ENCODE assay signal across 12 cellular contexts in genomic region chr2:213001285-213001910, GRCh38.
A peak's percentile ranks its signal among the peaks of the same experiment; 100 is the strongest.
DNase-seq lines count a peak whose midpoint lies in the region; ATAC-seq and TF ChIP-seq lines count a peak whose summit lies in the region.
"Had no signal": no experiment of that assay in that cellular context is flagged by ENCODE, and none has a peak within 500 bp of the region (broad histone marks: within the 10 kb centered on the region; RNA-seq: fewer than 3 reads in every experiment).

No MANE protein-coding gene starts in this region.

- no peak overlapping the region for H3K27ac Mint-ChIP-seq in activated naive CD4-positive, alpha-beta T cell treated with anti-CD3 and anti-CD28 coated beads, Interleukin-2, amount 10 ng/mL, durations not matched to agents 7 days and 5 days
- peak overlapping the region; percentile 55 to 85 for H3K27ac Mint-ChIP-seq in T-cell
- H3K27ac Mint-ChIP-seq in stimulated activated memory B cell treated with anti-CD40 and anti-IgM and Interleukin-4, amounts not matched to agents 10 μg/mL and 1 μg/mL and 100 μg/mL, for 72 hours, result no peak overlapping the region

- no peak overlapping the region for H3K4me2 ChIP-seq in neuronal stem cell (ENCODE audit: insufficient read depth, low read length, poor library complexity, severe bottlenecking)

- no peak overlapping the region for H3K18ac ChIP-seq in neuronal stem cell (ENCODE audit: low read length)

- H3K4me3 Mint-ChIP-seq in activated naive CD4-positive, alpha-beta T cell treated with anti-CD3 and anti-CD28 coated beads, Interleukin-2, amount 10 ng/mL, durations not matched to agents 7 days and 5 days, result peak overlapping the region; percentile 19
- H3K4me3 Mint-ChIP-seq in T-cell, result peak overlapping the region; percentile 53 to 71 (median 60)
- peak overlapping the region; percentile 49 for H3K4me3 Mint-ChIP-seq in stimulated activated memory B cell treated with anti-CD40 and anti-IgM and Interleukin-4, amounts not matched to agents 10 μg/mL and 1 μg/mL and 100 μg/mL, for 72 hours

- peaks cover 4% of the 10 kb centered on the region for H3K4me1 Mint-ChIP-seq in activated naive CD4-positive, alpha-beta T cell treated with anti-CD3 and anti-CD28 coated beads, Interleukin-2, amount 10 ng/mL, durations not matched to agents 7 days and 5 days
- peaks cover 11 to 19% (median 13%) of the 10 kb centered on the region in 3 donors for H3K4me1 Mint-ChIP-seq in T-cell
- peaks cover 7% of the 10 kb centered on the region for H3K4me1 Mint-ChIP-seq in stimulated activated memory B cell treated with anti-CD40 and anti-IgM and Interleukin-4, amounts not matched to agents 10 μg/mL and 1 μg/mL and 100 μg/mL, for 72 hours

- no peaks in the 10 kb centered on the region for H3K9me3 Mint-ChIP-seq in activated naive CD4-positive, alpha-beta T cell treated with anti-CD3 and anti-CD28 coated beads, Interleukin-2, amount 10 ng/mL, durations not matched to agents 7 days and 5 days
- no peaks in the 10 kb centered on the region for H3K9me3 Mint-ChIP-seq in T-cell
- no peaks in the 10 kb centered on the region for H3K9me3 Mint-ChIP-seq in stimulated activated memory B cell treated with anti-CD40 and anti-IgM and Interleukin-4, amounts not matched to agents 10 μg/mL and 1 μg/mL and 100 μg/mL, for 72 hours

- no peak overlapping the region for H3K9ac ChIP-seq in neuronal stem cell (ENCODE audit: low read depth, low read length, poor library complexity)

- in situ Hi-C loops in GM13976 (cut with MboI; ENCODE audit: low sequenced_read_pairs, unreplicated experiment), result no loop called here

- H3K23ac ChIP-seq in neuronal stem cell (ENCODE audit: low read depth, low read length, poor library complexity), result no peak overlapping the region

- CTCF ChIA-PET in activated naive CD4-positive, alpha-beta T cell treated with anti-CD3 and anti-CD28 coated beads, Interleukin-2, amount 10 ng/mL, durations not matched to agents 7 days and 5 days (lab: Charles Lee), result no interaction called here
- CTCF ChIA-PET in T-cell (lab: Charles Lee), result interaction anchor here in 1 of 2 donors (0.7 kb wide), 2 partner anchors 79 to 146 kb away, joined by 3 to 4 read pairs; no protein-coding TSS in a partner anchor

- H4K8ac ChIP-seq in neuronal stem cell (ENCODE audit: low read depth, low read length), result no peak overlapping the region

- POLR2A ChIA-PET in T-cell (lab: Charles Lee), result no interaction called here

- H2BK15ac ChIP-seq in neuronal stem cell (ENCODE audit: low read length), result no peak overlapping the region

- no peaks in the 10 kb centered on the region for H3K9me3 ChIP-seq in neuronal stem cell (replicated peaks in 1 of 2; ENCODE audit: control insufficient read depth in 2 of 2, insufficient read depth in 1 of 2, low read depth in 1 of 2, low read length in 2 of 2)
- no peaks in the 10 kb centered on the region for H3K9me3 ChIP-seq in SJCRH30 (replicated peaks)

- no peaks in the 10 kb centered on the region for H3K27me3 Mint-ChIP-seq in activated naive CD4-positive, alpha-beta T cell treated with anti-CD3 and anti-CD28 coated beads, Interleukin-2, amount 10 ng/mL, durations not matched to agents 7 days and 5 days
- H3K27me3 Mint-ChIP-seq in T-cell, result no peaks in the 10 kb centered on the region
- H3K27me3 Mint-ChIP-seq in stimulated activated memory B cell treated with anti-CD40 and anti-IgM and Interleukin-4, amounts not matched to agents 10 μg/mL and 1 μg/mL and 100 μg/mL, for 72 hours, result no peaks in the 10 kb centered on the region

- H3K4ac ChIP-seq in neuronal stem cell (ENCODE audit: low read length), result no peak overlapping the region

- no peak overlapping the region for H2AFZ ChIP-seq in neuronal stem cell (ENCODE audit: low read length)

- no peak overlapping the region for H3K4me3 ChIP-seq in fibroblast of villous mesenchyme (ENCODE audit: low read depth, low read length)
- H3K4me3 ChIP-seq in neuronal stem cell (ENCODE audit: low read length in 2 of 2), result no peak overlapping the region
- H3K4me3 ChIP-seq in SJCRH30, result no peak overlapping the region

- H3K36me3 ChIP-seq in neuronal stem cell (replicated peaks in 1 of 2; ENCODE audit: control insufficient read depth in 2 of 2, insufficient read depth in 2 of 2, low read length in 2 of 2) (peaks cover 0 to 2% of the 10 kb centered on the region in 2 donors), SJCRH30 (no peaks in the 10 kb centered on the region)

- H3K14ac ChIP-seq in neuronal stem cell (ENCODE audit: low read length), result no peak overlapping the region

- TF ChIP-seq CTCF in fibroblast of villous mesenchyme (IDR thresholded peaks at IDR 0.05; ENCODE audit: insufficient read depth, low read depth, low read length) (no peak), GM13976 (IDR thresholded peaks at IDR 0.05; ENCODE audit: borderline replicate concordance, control extremely low read depth, extremely low read depth, insufficient read depth, missing control alignments) (no peak)

- H3K36me3 Mint-ChIP-seq in activated naive CD4-positive, alpha-beta T cell treated with anti-CD3 and anti-CD28 coated beads, Interleukin-2, amount 10 ng/mL, durations not matched to agents 7 days and 5 days, result no peaks in the 10 kb centered on the region
- H3K36me3 Mint-ChIP-seq in T-cell, result no peaks in the 10 kb centered on the region
- no peaks in the 10 kb centered on the region for H3K36me3 Mint-ChIP-seq in stimulated activated memory B cell treated with anti-CD40 and anti-IgM and Interleukin-4, amounts not matched to agents 10 μg/mL and 1 μg/mL and 100 μg/mL, for 72 hours

- no peak overlapping the region for H2BK120ac ChIP-seq in neuronal stem cell (ENCODE audit: low read depth, low read length)

- DNase-seq in activated naive CD4-positive, alpha-beta T cell treated with anti-CD3 and anti-CD28 coated beads, Interleukin-2, amount 10 ng/mL, durations not matched to agents 7 days and 5 days, result no peak
- DNase-seq in activated naive CD4-positive, alpha-beta T cell (lab: John Stamatoyannopoulos, UW), result no peak
- no peak for DNase-seq in T-cell
- DNase-seq in fibroblast of villous mesenchyme (ENCODE audit: low read depth), result peak; percentile 10
- DNase-seq in GM13976 (ENCODE audit: low spot score), result no peak
- no peak for DNase-seq in neuronal stem cell (ENCODE audit: low spot score)
- no peak for DNase-seq in SJCRH30
- DNase-seq: activated effector memory CD4-positive, alpha-beta T cell treated with Interleukin-2 at 50 U/mL for 16 hours; cerebellar nuclear complex; foreskin keratinocyte; SHP77 had no signal

- H2AK5ac ChIP-seq in neuronal stem cell (ENCODE audit: low read depth, low read length), result no peak overlapping the region

- no peak overlapping the region for H3K27ac ChIP-seq in neuronal stem cell (replicated peaks; ENCODE audit: low read length)
- no peak overlapping the region for H3K27ac ChIP-seq in SJCRH30
- H3K27ac ChIP-seq: foreskin keratinocyte had no signal

- H2BK5ac ChIP-seq in neuronal stem cell (ENCODE audit: low read length), result no peak overlapping the region

- peaks cover 0 to 5% of the 10 kb centered on the region in 2 donors for H3K4me1 ChIP-seq in neuronal stem cell (ENCODE audit: control insufficient read depth in 2 of 2, insufficient read depth in 1 of 2, low read depth in 1 of 2, low read length in 2 of 2)
- H3K4me1 ChIP-seq in SJCRH30, result no peaks in the 10 kb centered on the region
- H3K4me1 ChIP-seq: foreskin keratinocyte had no signal

- H3K27me3 ChIP-seq in neuronal stem cell (ENCODE audit: control insufficient read depth in 3 of 3, insufficient read depth in 3 of 3, low read depth in 1 of 3, low read length in 3 of 3) (no peaks in the 10 kb centered on the region), SJCRH30 (no peaks in the 10 kb centered on the region)
- H3K27me3 ChIP-seq: foreskin keratinocyte had no signal

- no peak overlapping the region for H4K91ac ChIP-seq in neuronal stem cell (ENCODE audit: low read depth, low read length, poor library complexity)

- ATAC-seq in T-cell (replicated peaks in 1 of 4), result peak in 1 of 4 experiments; percentile 49
- no peak for ATAC-seq in stimulated activated memory B cell treated with anti-CD40 and anti-IgM and Interleukin-4, amounts not matched to agents 10 μg/mL and 1 μg/mL and 100 μg/mL, for 72 hours
- ATAC-seq: foreskin keratinocyte had no signal

- H3K79me1 ChIP-seq in neuronal stem cell (ENCODE audit: low read depth, low read length), result no peaks in the 10 kb centered on the region

- WGBS in neuronal stem cell (ENCODE audit: extremely low coverage in 2 of 2, insufficient read length in 2 of 2, insufficient replicate concordance in 1 of 2), 2 donors, result no CpG with 5 or more reads among the region's 3 CpGs

- H2BK12ac ChIP-seq in neuronal stem cell (ENCODE audit: low read length), result no peak overlapping the region

Comparison
In these comparisons a context has a peak if more than half of its experiments do, and no peak if none do; other contexts are left out.
1. H3K27ac Mint-ChIP-seq: peak in T-cell (2 of 2); none in activated naive CD4-positive, alpha-beta T cell treated with anti-CD3 and anti-CD28 coated beads, Interleukin-2, amount 10 ng/mL, durations not matched to agents 7 days and 5 days (single experiment) and stimulated activated memory B cell treated with anti-CD40 and anti-IgM and Interleukin-4, amounts not matched to agents 10 μg/mL and 1 μg/mL and 100 μg/mL, for 72 hours (single experiment).
2. Peak in every context shown above with its lines, with median percentiles within 50 percentile points of each other: H3K4me3 Mint-ChIP-seq.